ENCODE assay signal across 16 cellular contexts in genomic region chr17:48757524-48757961, GRCh38. TPM values are rescaled to one million over a fixed set of nuclear protein-coding genes. Genes with fewer than 3 reads are reported as not detected.
DNase-seq lines count a peak whose midpoint lies in the region; ATAC-seq, FAIRE-seq and TF ChIP-seq lines count a peak whose summit lies in the region.
"Had no signal": no experiment of that assay in that cellular context is flagged by ENCODE, and none has a peak within 500 bp of the region (broad histone marks: within the 10 kb centered on the region; RNA-seq: fewer than 3 reads in every experiment).

No MANE protein-coding gene starts in this region.

- intact Hi-C loops in endothelial cell of umbilical vein (cut with micrococcal nuclease), result no loop called here

- no peak overlapping the region for H3K9ac ChIP-seq in endothelial cell of umbilical vein (replicated peaks; ENCODE audit: extremely low read depth, insufficient read depth, low read length)

- H3K27ac Mint-ChIP-seq in mesothelial cell of epicardium, result no peak overlapping the region
- H3K27ac Mint-ChIP-seq: activated naive CD8-positive, alpha-beta T cell treated with anti-CD3 and anti-CD28 coated beads for 36 hours had no signal

- no peaks in the 10 kb centered on the region for H3K36me3 Mint-ChIP-seq in mesothelial cell of epicardium
- H3K36me3 Mint-ChIP-seq: activated naive CD8-positive, alpha-beta T cell treated with anti-CD3 and anti-CD28 coated beads for 36 hours had no signal

- peaks cover 93% of the 10 kb centered on the region for H3K27me3 Mint-ChIP-seq in mesothelial cell of epicardium (ENCODE audit: low read depth)

- TF ChIP-seq POLR2A in endothelial cell of umbilical vein (IDR thresholded peaks at IDR 0.05; ENCODE audit: low read depth, low read length), result no peak

- H3K4me1 Mint-ChIP-seq in mesothelial cell of epicardium, result peaks cover 44% of the 10 kb centered on the region

- no peaks in the 10 kb centered on the region for H3K9me3 ChIP-seq in endothelial cell of umbilical vein (replicated peaks; ENCODE audit: control insufficient read depth, insufficient read depth, low read length)
- H3K9me3 ChIP-seq: breast epithelium had no signal

- dilution Hi-C loops in endothelial cell of umbilical vein (cut with MboI; ENCODE audit: extremely low pct_ligation_motif_present, low sequenced_read_pairs), result loop anchor here (25.0 kb wide), 1 partner anchor 95 kb away; no protein-coding TSS in a partner anchor

- POLR2A ChIA-PET in endothelial cell of umbilical vein (lab: Charles Lee), result interaction anchor here (0.5 kb wide), 1 partner anchor 793 kb away, joined by 7 read pairs; no protein-coding TSS in a partner anchor

- H3K27ac ChIP-seq in endothelial cell of umbilical vein (ENCODE audit: insufficient read depth, low read depth, low read length), result no peak overlapping the region
- H3K27ac ChIP-seq: breast epithelium had no signal

- no peak overlapping the region for H3K4me3 Mint-ChIP-seq in mesothelial cell of epicardium
- H3K4me3 Mint-ChIP-seq: activated naive CD8-positive, alpha-beta T cell treated with anti-CD3 and anti-CD28 coated beads for 36 hours had no signal

- CTCF ChIA-PET in endothelial cell of umbilical vein (lab: Charles Lee), result interaction anchor here (0.9 to 2.6 kb wide), 9 partner anchors 33 to 121 kb away, joined by 3 to 7 read pairs (median 4); no protein-coding TSS in a partner anchor

- no peaks in the 10 kb centered on the region for H3K36me3 ChIP-seq in endothelial cell of umbilical vein (ENCODE audit: control insufficient read depth in 2 of 2, extremely low read depth in 1 of 2, insufficient read depth in 2 of 2, low read length in 2 of 2)
- H3K36me3 ChIP-seq: breast epithelium had no signal

- H3K4me1 ChIP-seq in endothelial cell of umbilical vein (ENCODE audit: control insufficient read depth, extremely low read depth, insufficient read depth, low read length), result peaks cover 18% of the 10 kb centered on the region
- H3K4me1 ChIP-seq: breast epithelium had no signal

- BruUV-seq in endothelial cell of umbilical vein (replicated peaks; lab: Mats Ljungman, UMichigan), result no TSS peak

- no peaks in the 10 kb centered on the region for H3K9me1 ChIP-seq in endothelial cell of umbilical vein (replicated peaks; ENCODE audit: control insufficient read depth, extremely low read depth, insufficient read depth, low read length)

- no peak for FAIRE-seq in endothelial cell of umbilical vein (lab: Jason Lieb, UNC)
- FAIRE-seq: kidney had no signal

- ATAC-seq in SK-N-SH treated with all-trans-retinoic acid at 6 μM for 48 hours, result no peak
- no peak for ATAC-seq in HG02588 (IDR thresholded peaks at IDR 0.05; ENCODE audit: unreplicated experiment)
- ATAC-seq: right cardiac atrium had no signal

- H3K4me2 ChIP-seq in endothelial cell of umbilical vein (ENCODE audit: insufficient read depth, low read length), result no peak overlapping the region

- H4K20me1 ChIP-seq in endothelial cell of umbilical vein (replicated peaks; ENCODE audit: control insufficient read depth, extremely low read depth, insufficient read depth, low read length), result no peaks in the 10 kb centered on the region

- H3K4me3 ChIP-seq in endothelial cell of umbilical vein (replicated peaks in 1 of 3; ENCODE audit: insufficient read depth in 1 of 3, low read depth in 1 of 3, low read length in 3 of 3), result no peak overlapping the region
- H3K4me3 ChIP-seq: breast epithelium had no signal

- peaks cover 39 to 40% of the 10 kb centered on the region in 2 experiments for H3K27me3 ChIP-seq in endothelial cell of umbilical vein (ENCODE audit: control insufficient read depth in 2 of 2, insufficient read depth in 2 of 2, low read length in 2 of 2)

- no peak for TF ChIP-seq CTCF in endothelial cell of umbilical vein (IDR thresholded peaks at IDR 0.05; ENCODE audit: extremely low read depth in 1 of 2, insufficient read depth in 1 of 2, low read depth in 1 of 2, low read length in 2 of 2)
- TF ChIP-seq CTCF in mesothelial cell of epicardium (IDR thresholded peaks at IDR 0.05; ENCODE audit: unreplicated experiment), result no peak

- no peaks in the 10 kb centered on the region for H3K9me3 Mint-ChIP-seq in mesothelial cell of epicardium
- H3K9me3 Mint-ChIP-seq: activated naive CD8-positive, alpha-beta T cell treated with anti-CD3 and anti-CD28 coated beads for 36 hours had no signal

- peak; percentile 66 for DNase-seq in A172 (ENCODE audit: low spot score)
- peak; percentile 39 for DNase-seq in EL
- DNase-seq in M059J (ENCODE audit: low read depth), result peak; percentile 60
- DNase-seq in endothelial cell of umbilical vein (ENCODE audit: low read depth, low spot score), result no peak
- no peak for DNase-seq in mesothelial cell of epicardium (ENCODE audit: low spot score in 2 of 2, unreplicated experiment in 2 of 2)
- no peak for DNase-seq in superior temporal gyrus (ENCODE audit: extremely low spot score)
- DNase-seq: activated CD4-positive, alpha-beta T cell treated with anti-CD3 and anti-CD28 coated beads, Interleukin-2, amount 50 U/mL, for 1 hour; activated naive CD8-positive, alpha-beta T cell treated with anti-CD3 and anti-CD28 coated beads for 36 hours; activated T-cell treated with anti-CD3 and anti-CD28 coated beads for 4 hours; DMS 273 treated with DMSO at 0.1 percent for 48 hours; kidney; right cardiac atrium had no signal

- no peak overlapping the region for H2AFZ ChIP-seq in endothelial cell of umbilical vein (ENCODE audit: low read depth, low read length)

- H3K79me2 ChIP-seq in endothelial cell of umbilical vein (ENCODE audit: control insufficient read depth, insufficient read depth, low read length), result no peaks in the 10 kb centered on the region

TF ChIP-seq in endothelial cell of umbilical vein, 7 proteins besides CTCF, POLR2A, EP300 and RAD21 (continues in another document):
- TF ChIP-seq EZH2 (IDR thresholded peaks at IDR 0.05; ENCODE audit: borderline replicate concordance, low read depth, low read length, severe bottlenecking), result peak; percentile 8

TF ChIP-seq in SK-N-SH treated with all-trans-retinoic acid at 6 μM for 48 hours, 23 proteins besides CTCF, POLR2A, EP300 and RAD21 (continues in another document):
- TF ChIP-seq ZFP30 (CRISPR knock-in tag; IDR thresholded peaks at IDR 0.05), result no peak

RNA-seq across cellular contexts. Expression of gene HOXB13, which starts 29.0 kb away (rescaled TPM):
- total RNA-seq in A172 (2014; rRNA removed; shearing (Covaris generic)), result 1.2 and 2.2 TPM in 2 replicates
- 5.0 and 6.6 TPM in 2 replicates for total RNA-seq in M059J (2014; rRNA removed; shearing (Covaris generic))
- total RNA-seq in endothelial cell of umbilical vein (not detected in 2 replicates), mesothelial cell of epicardium (26.4 to 26.9 TPM (median 26.8 TPM) in 3 replicates)
- polyA plus RNA-seq in endothelial cell of umbilical vein, result not detected in 2 replicates
- polyA plus RNA-seq in endothelial cell of umbilical vein (2011; cell fraction: cytosol; rRNA removed), result not detected in 2 replicates
- not detected in 2 replicates for polyA plus RNA-seq in endothelial cell of umbilical vein (2011; cell fraction: nucleus; rRNA removed)
- not detected in 2 replicates for polyA plus RNA-seq in endothelial cell of umbilical vein (2012)
- polyA minus RNA-seq in endothelial cell of umbilical vein, result not detected in 2 replicates
- polyA minus RNA-seq in endothelial cell of umbilical vein (2011; cell fraction: cytosol; rRNA and poly(A)+ RNA removed), result 0.61 TPM
- not detected in 2 replicates for polyA minus RNA-seq in endothelial cell of umbilical vein (2011; cell fraction: nucleus; rRNA and poly(A)+ RNA removed)
- total RNA-seq: activated naive CD8-positive, alpha-beta T cell treated with anti-CD3 and anti-CD28 coated beads for 36 hours; kidney; right cardiac atrium had no signal
- polyA plus RNA-seq: right cardiac atrium had no signal

RNA-seq across cellular contexts. Expression of gene PRAC2, which starts 34.6 kb away (rescaled TPM):
- not detected in 2 replicates for total RNA-seq in A172 (2014; rRNA removed; shearing (Covaris generic))
- not detected in 2 replicates for total RNA-seq in M059J (2014; rRNA removed; shearing (Covaris generic))
- total RNA-seq in endothelial cell of umbilical vein (not detected in 2 replicates), mesothelial cell of epicardium (7.3 to 8.5 TPM (median 7.9 TPM) in 3 replicates)
- not detected in 2 replicates for polyA plus RNA-seq in endothelial cell of umbilical vein
- polyA plus RNA-seq in endothelial cell of umbilical vein (2011; cell fraction: cytosol; rRNA removed), result not detected in 2 replicates
- not detected in 2 replicates for polyA plus RNA-seq in endothelial cell of umbilical vein (2011; cell fraction: nucleus; rRNA removed)
- not detected in 2 replicates for polyA plus RNA-seq in endothelial cell of umbilical vein (2012)
- polyA minus RNA-seq in endothelial cell of umbilical vein, result not detected in 2 replicates
- not detected for polyA minus RNA-seq in endothelial cell of umbilical vein (2011; cell fraction: cytosol; rRNA and poly(A)+ RNA removed)
- polyA minus RNA-seq in endothelial cell of umbilical vein (2011; cell fraction: nucleus; rRNA and poly(A)+ RNA removed), result not detected in 2 replicates
- total RNA-seq: activated naive CD8-positive, alpha-beta T cell treated with anti-CD3 and anti-CD28 coated beads for 36 hours; breast epithelium; kidney; NCI-H460; right cardiac atrium had no signal
- polyA plus RNA-seq: right cardiac atrium had no signal

RNA-seq across cellular contexts. Expression of gene PRAC1, which starts 35.2 kb away (rescaled TPM):
- total RNA-seq in A172 (2014; rRNA removed; shearing (Covaris generic)), result not detected in 2 replicates
- total RNA-seq in M059J (2014; rRNA removed; shearing (Covaris generic)), result not detected in 2 replicates
- total RNA-seq in endothelial cell of umbilical vein, result not detected in 2 replicates
- polyA plus RNA-seq in endothelial cell of umbilical vein, result not detected in 2 replicates
- not detected in 2 replicates for polyA plus RNA-seq in endothelial cell of umbilical vein (2011; cell fraction: cytosol; rRNA removed)
- not detected in 2 replicates for polyA plus RNA-seq in endothelial cell of umbilical vein (2011; cell fraction: nucleus; rRNA removed)
- polyA plus RNA-seq in endothelial cell of umbilical vein (2012), result not detected in 2 replicates
- not detected in 2 replicates for polyA minus RNA-seq in endothelial cell of umbilical vein
- polyA minus RNA-seq in endothelial cell of umbilical vein (2011; cell fraction: cytosol; rRNA and poly(A)+ RNA removed), result not detected
- polyA minus RNA-seq in endothelial cell of umbilical vein (2011; cell fraction: nucleus; rRNA and poly(A)+ RNA removed), result not detected in 2 replicates
- 14.0 to 16.8 TPM (median 15.2 TPM) in 3 replicates for total RNA-seq in mesothelial cell of epicardium
- total RNA-seq: activated naive CD8-positive, alpha-beta T cell treated with anti-CD3 and anti-CD28 coated beads for 36 hours; breast epithelium; kidney; NCI-H460; right cardiac atrium had no signal
- polyA plus RNA-seq: right cardiac atrium had no signal

RNA-seq across cellular contexts. Expression of gene TTLL6, which starts 59.5 kb away (rescaled TPM):
- 0.02 TPM in 1 of 2 replicates, not detected in the other for total RNA-seq in A172 (2014; rRNA removed; shearing (Covaris generic))
- 0.07 and 0.20 TPM in 2 replicates for total RNA-seq in M059J (2014; rRNA removed; shearing (Covaris generic))
- total RNA-seq in endothelial cell of umbilical vein (not detected in 2 replicates), mesothelial cell of epicardium (not detected in 3 replicates)
- polyA plus RNA-seq in endothelial cell of umbilical vein, result not detected in 2 replicates
- not detected in 2 replicates for polyA plus RNA-seq in endothelial cell of umbilical vein (2011; cell fraction: cytosol; rRNA removed)
- not detected in 2 replicates for polyA plus RNA-seq in endothelial cell of umbilical vein (2011; cell fraction: nucleus; rRNA removed)
- polyA plus RNA-seq in endothelial cell of umbilical vein (2012), result not detected in 2 replicates
- not detected in 2 replicates for polyA minus RNA-seq in endothelial cell of umbilical vein
- polyA minus RNA-seq in endothelial cell of umbilical vein (2011; cell fraction: cytosol; rRNA and poly(A)+ RNA removed), result not detected
- polyA minus RNA-seq in endothelial cell of umbilical vein (2011; cell fraction: nucleus; rRNA and poly(A)+ RNA removed), result not detected in 2 replicates
- total RNA-seq: activated naive CD8-positive, alpha-beta T cell treated with anti-CD3 and anti-CD28 coated beads for 36 hours; NCI-H460 had no signal

Comparison
In these comparisons a context has a peak if more than half of its experiments do, and no peak if none do; other contexts are left out.
1. DNase-seq: peak in A172 (single experiment), EL (single experiment) and M059J (single experiment); none in endothelial cell of umbilical vein (single experiment), mesothelial cell of epicardium (0 of 2) and superior temporal gyrus (single experiment).
2. RNA of gene PRAC1, which starts 35.2 kb away (total RNA-seq): 14.0 to 16.8 TPM in mesothelial cell of epicardium; not detected in A172, not detected in M059J and not detected in endothelial cell of umbilical vein; every median in the first group is over 10 times any median in the second.